ENCODE assay signal across 19 cellular contexts in genomic region chr18:3494569-3494968, GRCh38.
"Had no signal": no experiment of that assay in that cellular context is flagged by ENCODE, and none has a peak within 500 bp of the region (broad histone marks: within the 10 kb centered on the region; RNA-seq: fewer than 3 reads in every experiment).

No MANE protein-coding gene starts in this region.

- H3K27me3 ChIP-seq: dorsolateral prefrontal cortex, ovary, uterus had no signal

- DNase-seq: cortex of kidney; dorsolateral prefrontal cortex; effector CD8-positive, alpha-beta T cell; foreskin melanocyte; hippocampal formation; kidney glomerular epithelial cell; mammary epithelial cell; mucosa of descending colon; nucleus accumbens; ovary; right cardiac atrium; small intestine; stimulated activated CD4-positive, alpha-beta T cell treated with anti-CD3 and anti-CD28 coated beads, Interleukin-12 subunit alpha, Interleukin-12 subunit beta, amount 100 ng/mL, for 4 hours; stimulated activated naive CD4-positive, alpha-beta T cell treated with Interleukin-2 at 50 U/mL for 16 hours; uterus had no signal

- H3K4me3 Mint-ChIP-seq: natural killer cell treated with Interleukin-12 subunit alpha and Interleukin-12 subunit beta and Interleukin-15 and Interleukin-18, amount 100 ng/mL, for 72 hours; neural progenitor cell; type B pancreatic cell had no signal

- FAIRE-seq: islet of Langerhans, small intestine had no signal

- H3K36me3 ChIP-seq: neural progenitor cell, ovary, uterus had no signal

- H3K9me3 ChIP-seq: mucosa of descending colon, ovary, uterus had no signal

- ATAC-seq: mucosa of descending colon; natural killer cell treated with Interleukin-12 subunit alpha and Interleukin-12 subunit beta and Interleukin-15 and Interleukin-18, amount 100 ng/mL, for 72 hours; right cardiac atrium had no signal

- H2AFZ ChIP-seq: neural progenitor cell had no signal

- H3K27ac ChIP-seq: neural progenitor cell, ovary, uterus had no signal

- H3K27ac Mint-ChIP-seq: neural progenitor cell, type B pancreatic cell had no signal

- H3K4me1 ChIP-seq: uterus had no signal

- H3K4me3 ChIP-seq: mucosa of descending colon, neural progenitor cell, ovary, uterus had no signal

- H3K36me3 Mint-ChIP-seq: natural killer cell treated with Interleukin-12 subunit alpha and Interleukin-12 subunit beta and Interleukin-15 and Interleukin-18, amount 100 ng/mL, for 72 hours; neural progenitor cell; type B pancreatic cell had no signal

- H3K9ac ChIP-seq: neural progenitor cell had no signal

- H3K4me2 ChIP-seq: neural progenitor cell had no signal

- H3K9me3 Mint-ChIP-seq: natural killer cell treated with Interleukin-12 subunit alpha and Interleukin-12 subunit beta and Interleukin-15 and Interleukin-18, amount 100 ng/mL, for 72 hours; neural progenitor cell had no signal
